Comparison of ENCODE assay signal across 17 cellular contexts in the genomic region with DNA sequence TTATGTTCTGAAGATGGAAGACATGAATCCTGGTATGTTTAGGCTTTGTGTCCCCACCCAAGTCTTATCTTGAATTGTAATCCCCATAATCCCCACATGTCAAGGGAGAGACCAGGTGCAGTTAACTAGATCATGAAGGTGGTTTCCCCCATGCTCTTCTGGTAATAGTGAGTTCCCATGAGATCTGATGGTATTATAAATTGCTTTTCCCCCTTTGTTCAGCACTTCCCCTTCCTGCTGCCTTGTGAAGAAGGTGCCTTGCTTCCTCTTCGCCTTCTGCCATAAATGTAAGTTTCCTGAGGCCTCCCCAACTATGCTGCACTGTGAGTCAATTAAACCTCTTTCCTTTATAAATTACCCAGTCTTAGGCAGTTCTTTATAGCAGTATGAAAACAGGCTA.
A peak's percentile ranks its signal among the peaks of the same experiment; 100 is the strongest.
DNase-seq lines count a peak whose midpoint lies in the region; ATAC-seq, FAIRE-seq and TF ChIP-seq lines count a peak whose summit lies in the region.
"Had no signal": no experiment of that assay in that cellular context is flagged by ENCODE, and none has a peak within 500 bp of the region (broad histone marks: within the 10 kb centered on the region; RNA-seq: fewer than 3 reads in every experiment).

No MANE protein-coding gene starts in this region.

- no peak overlapping the region for H3K27ac ChIP-seq in K562 (ENCODE audit: extremely low read depth, low read depth, low read length)

- no peak for TF ChIP-seq EP300 in K562 (IDR thresholded peaks at IDR 0.05; ENCODE audit: low read length)

- no peaks in the 10 kb centered on the region for H3K9me1 ChIP-seq in K562 (ENCODE audit: control insufficient read depth, insufficient read depth, low read length)

- no peak for TF ChIP-seq CTCF in K562 (IDR thresholded peaks at IDR 0.05 in 2 of 3, conservative IDR thresholded peaks at IDR 0.05 in 1 of 3; ENCODE audit: insufficient read depth in 2 of 3, low read depth in 1 of 3, low read length in 3 of 3)

- no peaks in the 10 kb centered on the region for H3K4me1 ChIP-seq in K562 (replicated peaks in 1 of 2; ENCODE audit: control insufficient read depth in 2 of 2, insufficient read depth in 2 of 2, low read length in 2 of 2)

- H2AFZ ChIP-seq in K562 (ENCODE audit: low read depth, low read length), result no peak overlapping the region

- TF ChIP-seq RAD21 in K562 (CRISPR knock-in tag; conservative IDR thresholded peaks at IDR 0.05 in 1 of 2, IDR thresholded peaks at IDR 0.05 in 1 of 2), result no peak

- intact Hi-C loops in K562 (cut with micrococcal nuclease), result no loop called here

- H3K9me3 ChIP-seq in K562 (replicated peaks; ENCODE audit: control insufficient read depth, insufficient read depth, low read depth, low read length), result no peaks in the 10 kb centered on the region

- DNase-seq in KBM-7, result peak; percentile 11
- DNase-seq in NCI-H82 (lab: John Stamatoyannopoulos, UW), result peak; percentile 71
- DNase-seq in K562 (ENCODE audit: extremely low read depth in 1 of 4, low spot score in 3 of 4), result no peak
- DNase-seq in globus pallidus (ENCODE audit: low spot score), result no peak
- DNase-seq in activated CD8-positive, alpha-beta memory T cell treated with anti-CD3 and anti-CD28 coated beads for 24 hours, result no peak
- DNase-seq in inferior parietal cortex (ENCODE audit: extremely low spot score), result no peak
- DNase-seq: C1 segment of cervical spinal cord; CD4-positive, CD25-positive, alpha-beta regulatory T cell; CD8-positive, alpha-beta memory T cell; COR-L47; DMS 273 treated with DMSO at 0.1 percent for 48 hours; GOT3; H7; HFFc6 had no signal

- peaks cover 3% of the 10 kb centered on the region; the same call in 1 of the 3 replicates for H3K36me3 ChIP-seq in K562 (ENCODE audit: control insufficient read depth, insufficient read depth, low read length)

- in situ Hi-C loops in KBM-7 (cut with MboI; ENCODE audit: low pct_unique_long_range_greater_than_20kb, low sequenced_read_pairs), result no loop called here
- in situ Hi-C loops in K562 (cut with MboI), result no loop called here

- H3K4me2 ChIP-seq in K562 (ENCODE audit: insufficient read depth, low read length), result no peak overlapping the region

- CTCF ChIA-PET in K562 (lab: Yijun Ruan, JAX; ENCODE audit: low intra/inter-chr PET ratio), result no interaction called here

- no peak for ATAC-seq in K562
- ATAC-seq: HCT116, HepG2 had no signal

- WGBS in K562 (ENCODE audit: insufficient coverage, low coverage, missing lambda C conversion rate), result 100% methylated on average over 1 of the region's 1 CpG

- no peak overlapping the region for H3K4me3 ChIP-seq in K562

- no peaks in the 10 kb centered on the region for H3K79me2 ChIP-seq in K562 (ENCODE audit: control insufficient read depth, insufficient read depth, low read length)

- no TSS peak for BruUV-seq in K562 (replicated peaks; lab: Mats Ljungman, UMichigan)

- FAIRE-seq in K562 (lab: Jason Lieb, UNC), result no peak
- FAIRE-seq: G401.6, HepG2 had no signal

- no peak for TF ChIP-seq POLR2A in K562 (conservative IDR thresholded peaks at IDR 0.05)

- H4K20me1 ChIP-seq in K562 (replicated peaks; ENCODE audit: control insufficient read depth, insufficient read depth, low read length), result no peaks in the 10 kb centered on the region

- H3K27me3 ChIP-seq in K562 (ENCODE audit: control insufficient read depth in 2 of 2, insufficient read depth in 2 of 2, low read length in 2 of 2), result no peaks in the 10 kb centered on the region

- H3K9ac ChIP-seq in K562 (ENCODE audit: insufficient read depth in 1 of 2, low read depth in 2 of 2, low read length in 2 of 2), result no peak overlapping the region

- POLR2A ChIA-PET in K562 (lab: Yijun Ruan, JAX), result no interaction called here

TF ChIP-seq in K562, 482 proteins besides CTCF, POLR2A, EP300 and RAD21:
- TF ChIP-seq SPI1 (IDR thresholded peaks at IDR 0.05; ENCODE audit: borderline replicate concordance, low read depth, low read length), result peak; percentile 63; the same call in 1 of the 2 replicates
- no peak for TF ChIP-seq SREBF1 (IDR thresholded peaks at IDR 0.05; ENCODE audit: borderline replicate concordance, low read depth, low read length)

Comparison
In these comparisons a context has a peak if more than half of its experiments do, and no peak if none do; other contexts are left out.
1. DNase-seq: peak in KBM-7 (single experiment) and NCI-H82 (single experiment); none in K562 (0 of 4), globus pallidus (single experiment), activated CD8-positive, alpha-beta memory T cell treated with anti-CD3 and anti-CD28 coated beads for 24 hours (single experiment) and inferior parietal cortex (single experiment).